Comparison of ENCODE assay signal across 1 cellular context in the genomic region with DNA sequence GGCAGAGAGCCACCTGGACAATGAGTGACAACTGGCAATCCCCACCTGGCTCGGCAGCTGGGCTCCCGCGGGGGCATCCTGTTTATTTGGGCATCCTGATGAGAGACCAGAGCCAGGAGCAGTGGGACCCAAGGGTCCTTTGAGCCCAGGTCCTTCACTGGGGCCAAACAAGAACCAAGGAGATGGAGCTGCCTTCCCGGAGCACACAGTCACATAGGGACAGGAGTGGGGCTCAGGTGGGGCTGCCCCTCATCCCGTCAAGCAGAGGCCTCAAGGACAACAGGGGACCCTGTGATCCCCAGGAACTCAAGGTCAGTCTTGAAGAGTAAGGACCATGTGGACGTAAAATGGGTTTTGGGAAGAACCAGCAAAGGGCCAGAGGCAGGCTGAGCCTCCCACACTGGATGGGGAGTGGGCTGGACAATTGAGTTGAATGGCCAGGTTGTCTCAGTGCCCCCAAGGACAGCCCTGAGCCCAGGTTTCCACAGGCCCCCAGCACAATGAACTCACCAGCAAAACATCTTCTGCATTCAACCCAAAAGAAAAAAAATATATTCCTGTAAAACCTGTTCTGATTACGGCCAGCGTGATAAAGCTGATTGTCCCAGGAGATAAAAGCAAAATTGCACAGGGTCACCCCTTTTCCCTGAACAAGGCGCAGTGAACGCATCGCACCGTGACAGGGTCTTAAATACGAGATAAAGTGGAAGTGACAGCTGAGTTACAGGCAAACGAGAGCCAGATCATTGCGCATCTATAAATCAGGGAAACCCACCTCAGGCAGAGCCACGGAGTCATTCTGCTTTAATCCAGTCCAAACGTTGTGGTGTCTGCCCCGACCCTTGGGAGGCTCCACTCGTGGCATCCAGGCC.
TF ChIP-seq lines count a peak whose summit lies in the region.

No MANE protein-coding gene starts in this region.

TF ChIP-seq in H1, 55 proteins besides CTCF, POLR2A, EP300 and RAD21:
- TF ChIP-seq ZNF274 (IDR thresholded peaks at IDR 0.05; ENCODE audit: borderline replicate concordance, extremely low read depth, low read length) (no peak), BRCA1 (IDR thresholded peaks at IDR 0.05; ENCODE audit: low read depth, low read length) (no peak), EZH2 (IDR thresholded peaks at IDR 0.05; ENCODE audit: low read depth, low read length, severe bottlenecking) (no peak), FOSL1 (IDR thresholded peaks at IDR 0.05; ENCODE audit: insufficient read depth, low read depth, low read length) (no peak), TEAD4 (IDR thresholded peaks at IDR 0.05; ENCODE audit: low read depth, low read length) (no peak), NRF1 (IDR thresholded peaks at IDR 0.05; ENCODE audit: low read depth, low read length) (no peak), CHD2 (IDR thresholded peaks at IDR 0.05; ENCODE audit: low read length) (no peak), YY1 (IDR thresholded peaks at IDR 0.05; ENCODE audit: low read depth, low read length) (no peak), JUND (IDR thresholded peaks at IDR 0.05; ENCODE audit: low read length) (no peak), CEBPB (IDR thresholded peaks at IDR 0.05; ENCODE audit: low read depth, low read length) (no peak), KDM1A (IDR thresholded peaks at IDR 0.05; ENCODE audit: borderline replicate concordance, low read length) (no peak), KDM5A (IDR thresholded peaks at IDR 0.05; ENCODE audit: low read length) (no peak), RFX5 (IDR thresholded peaks at IDR 0.05; ENCODE audit: borderline replicate concordance, low read depth, low read length) (no peak), RBBP5 (IDR thresholded peaks at IDR 0.05; ENCODE audit: borderline replicate concordance, low read depth, low read length) (no peak), BCL11A (IDR thresholded peaks at IDR 0.05; ENCODE audit: low read depth in 2 of 2, low read length in 2 of 2) (no peak), PHF8 (conservative IDR thresholded peaks at IDR 0.05; ENCODE audit: low read depth, low read length) (no peak)
- TF ChIP-seq, protein P1, sequence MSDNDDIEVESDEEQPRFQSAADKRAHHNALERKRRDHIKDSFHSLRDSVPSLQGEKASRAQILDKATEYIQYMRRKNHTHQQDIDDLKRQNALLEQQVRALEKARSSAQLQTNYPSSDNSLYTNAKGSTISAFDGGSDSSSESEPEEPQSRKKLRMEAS (IDR thresholded peaks at IDR 0.05): no peak
